ENCODE assay signal across 20 cellular contexts in genomic region chr4:159871141-159871540, GRCh38.
"Had no signal": no experiment of that assay in that cellular context is flagged by ENCODE, and none has a peak within 500 bp of the region (broad histone marks: within the 10 kb centered on the region; RNA-seq: fewer than 3 reads in every experiment).

No MANE protein-coding gene starts in this region.

- FAIRE-seq: islet of Langerhans had no signal

- DNase-seq: activated CD4-positive, alpha-beta T cell treated with anti-CD3 and anti-CD28 coated beads, Interleukin-2, amount 50 U/mL, for 48 hours; activated T-cell treated with anti-CD3 and anti-CD28 coated beads for 4 hours; amniotic stem cell; dorsolateral prefrontal cortex; foreskin fibroblast; nucleus accumbens; posterior cingulate gyrus; stimulated activated CD4-positive, alpha-beta T cell treated with anti-CD3 and anti-CD28 coated beads, Interleukin-1b, Interleukin-23, amount 100 ng/mL, for 48 hours; stimulated activated CD8-positive, alpha-beta memory T cell treated with anti-CD3 and anti-CD28 coated beads, Interleukin-4, amount 100 ng/mL, for 48 hours; stimulated activated naive CD4-positive, alpha-beta T cell; SW 1271; T-helper 2 cell had no signal

- H3K27me3 ChIP-seq: dorsolateral prefrontal cortex, hepatocyte had no signal

- H3K79me2 ChIP-seq: hepatocyte had no signal

- H3K4me2 ChIP-seq: hepatocyte had no signal

- H3K27me3 Mint-ChIP-seq: activated naive CD8-positive, alpha-beta T cell had no signal

- H3K4me3 ChIP-seq: dorsolateral prefrontal cortex, hepatocyte, lung had no signal

- H2AFZ ChIP-seq: hepatocyte had no signal

- H3K36me3 Mint-ChIP-seq: activated naive CD8-positive, alpha-beta T cell had no signal

- H3K27ac Mint-ChIP-seq: activated naive CD8-positive, alpha-beta T cell; activated T-helper 1 cell treated with anti-CD3 and anti-CD28 coated beads, Interleukin-12 subunit alpha, Interleukin-12 subunit beta, Interleukin-2, Interleukin-4 antibody, amounts not matched to agents 30 ng/mL and 10 ng/mL and 1 ng/mL, durations not matched to agents 14 hours and 24 hours and 36 hours; mesothelial cell of epicardium; nephron had no signal

- H3K4me1 Mint-ChIP-seq: mesothelial cell of epicardium, nephron had no signal

- H3K27ac ChIP-seq: dorsolateral prefrontal cortex, epithelial cell of prostate, hepatocyte had no signal

- H3K4me3 Mint-ChIP-seq: activated naive CD8-positive, alpha-beta T cell; activated T-helper 1 cell treated with anti-CD3 and anti-CD28 coated beads, Interleukin-12 subunit alpha, Interleukin-12 subunit beta, Interleukin-2, Interleukin-4 antibody, amounts not matched to agents 30 ng/mL and 10 ng/mL and 1 ng/mL, durations not matched to agents 14 hours and 24 hours and 36 hours; mesothelial cell of epicardium; nephron had no signal
